8 cellular contexts compared by ENCODE assay signal in genomic region chr19:11480927-11481776, GRCh38. TPM values are rescaled to one million over a fixed set of nuclear protein-coding genes. Genes with fewer than 3 reads are reported as not detected.
DNase-seq lines count a peak whose midpoint lies in the region; ATAC-seq, FAIRE-seq and TF ChIP-seq lines count a peak whose summit lies in the region.

ELAVL3 (minus strand) TSS chr19:11481046; CDS start chr19:11480608, 438 bp downstream.

- H3K4me3 Mint-ChIP-seq in immature natural killer cell: peak within 1 kb of the TSS; percentile 47 to 79 (median 70)

- no peak for ATAC-seq in GM18520 (IDR thresholded peaks at IDR 0.05; ENCODE audit: unreplicated experiment)
- no peak for ATAC-seq in GM21723 (IDR thresholded peaks at IDR 0.05; ENCODE audit: unreplicated experiment)

- H3K9ac ChIP-seq in SU-DHL-6 (ENCODE audit: low read length): peak within 1 kb of the TSS; percentile 68; the same call in 1 of the 2 replicates

- CTCF ChIA-PET in AG04449 (lab: Yijun Ruan, JAX): interaction anchor here (2.0 to 4.7 kb wide), 3 partner anchors 100 to 193 kb away, joined by 12 to 89 read pairs (median 51); partner anchors contain the start of gene TSPAN16

- no peak for DNase-seq in AG04449 (ENCODE audit: low read depth, low spot score)
- peak; percentile 17 for DNase-seq in GM12892 (ENCODE audit: insufficient read length)
- no peak for DNase-seq in immature natural killer cell
- no peak for DNase-seq in GM12891 (ENCODE audit: insufficient read length, low spot score)
- no peak for DNase-seq in NOMO-1 (lab: John Stamatoyannopoulos, UW; ENCODE audit: unreplicated experiment in 2 of 2)

- peaks cover 21% of the 10 kb centered on the region in 2 donors for H3K4me1 Mint-ChIP-seq in immature natural killer cell

- FAIRE-seq in GM12892 (lab: Jason Lieb, UNC) (no peak), GM12891 (lab: Jason Lieb, UNC) (no peak)

- H2AFZ ChIP-seq in SU-DHL-6 (ENCODE audit: low read depth, low read length, severe bottlenecking): no peak within 1 kb of the TSS

- H3K4me2 ChIP-seq in SU-DHL-6 (ENCODE audit: low read depth, low read length, poor library complexity, severe bottlenecking): peak within 1 kb of the TSS; percentile 62

- no peaks in the 10 kb centered on the region for H3K36me3 ChIP-seq in SU-DHL-6 (ENCODE audit: low read length)

- TF ChIP-seq POLR2A in GM12892 (IDR thresholded peaks at IDR 0.05; ENCODE audit: low read depth, low read length) (no peak), GM12891 (IDR thresholded peaks at IDR 0.05; ENCODE audit: low read depth, low read length) (no peak)

- peaks cover 0 to 7% (median 0%) of the 10 kb centered on the region in 3 donors for H3K36me3 Mint-ChIP-seq in immature natural killer cell

- H3K79me2 ChIP-seq in SU-DHL-6 (ENCODE audit: insufficient read depth, low read length): no peaks in the 10 kb centered on the region

- H3K27me3 Mint-ChIP-seq in immature natural killer cell (ENCODE audit: low read depth in 3 of 3): peaks cover 16 to 21% (median 19%) of the 10 kb centered on the region in 3 donors

- H3K4me3 ChIP-seq in AG04449 (ENCODE audit: low read depth, low read length) (peak within 1 kb of the TSS; percentile 20; the same call in 1 of the 2 replicates), SU-DHL-6 (ENCODE audit: insufficient read depth, low read length, poor library complexity, severe bottlenecking) (peak within 1 kb of the TSS; percentile 24)

- POLR2A ChIA-PET in AG04449 (lab: Yijun Ruan, JAX): no interaction called here

- no peaks in the 10 kb centered on the region for H3K9me3 ChIP-seq in SU-DHL-6 (ENCODE audit: insufficient read depth, low read length)

- no peaks in the 10 kb centered on the region for H3K9me3 Mint-ChIP-seq in immature natural killer cell

- no peaks in the 10 kb centered on the region for H3K9me2 ChIP-seq in SU-DHL-6 (replicated peaks; ENCODE audit: insufficient read depth, low read length)

- H3K27me3 ChIP-seq in SU-DHL-6 (ENCODE audit: low read length): no peaks in the 10 kb centered on the region

- H3F3A ChIP-seq in SU-DHL-6 (ENCODE audit: insufficient read depth): no peaks in the 10 kb centered on the region

- H4K20me1 ChIP-seq in SU-DHL-6 (ENCODE audit: low read depth, low read length): no peaks in the 10 kb centered on the region

- H3K27ac ChIP-seq in SU-DHL-6 (ENCODE audit: low read depth, low read length): 0 out of 2 replicates have a peak within 1 kb of the TSS, but pooled peaks have one; percentile 17

- peak within 1 kb of the TSS in 1 of 6 donors; percentile 55 for H3K27ac Mint-ChIP-seq in immature natural killer cell

- peak; percentile 1 for TF ChIP-seq CTCF in AG04449 (IDR thresholded peaks at IDR 0.05; ENCODE audit: insufficient read depth, low read length, missing control alignments)
- no peak for TF ChIP-seq CTCF in SU-DHL-6 (IDR thresholded peaks at IDR 0.05; ENCODE audit: insufficient read depth, low read length, poor library complexity, severe bottlenecking)

TF ChIP-seq in GM12891, 5 proteins besides CTCF, POLR2A, EP300 and RAD21:
- TF ChIP-seq PAX5 (IDR thresholded peaks at IDR 0.05; ENCODE audit: insufficient read depth, low read length, severe bottlenecking) (no peak), TAF1 (IDR thresholded peaks at IDR 0.05; ENCODE audit: low read depth, low read length) (no peak), POLR2AphosphoS5 (IDR thresholded peaks at IDR 0.05; ENCODE audit: low read depth, low read length) (no peak), SPI1 (IDR thresholded peaks at IDR 0.05; ENCODE audit: low read depth, low read length) (no peak), POU2F2 (IDR thresholded peaks at IDR 0.05; ENCODE audit: low read depth, low read length) (no peak)

RNA-seq across cellular contexts. Expression of gene ELAVL3, which starts in this region (rescaled TPM):
- 0.38 TPM for polyA plus RNA-seq in GM12892 (2012; ENCODE audit: missing spikeins)
- not detected for polyA plus RNA-seq in immature natural killer cell
- 0.26 TPM for polyA plus RNA-seq in GM12891 (2012; ENCODE audit: low read depth, missing spikeins)
